Comparison of ENCODE assay signal across 19 cellular contexts in the genomic region with DNA sequence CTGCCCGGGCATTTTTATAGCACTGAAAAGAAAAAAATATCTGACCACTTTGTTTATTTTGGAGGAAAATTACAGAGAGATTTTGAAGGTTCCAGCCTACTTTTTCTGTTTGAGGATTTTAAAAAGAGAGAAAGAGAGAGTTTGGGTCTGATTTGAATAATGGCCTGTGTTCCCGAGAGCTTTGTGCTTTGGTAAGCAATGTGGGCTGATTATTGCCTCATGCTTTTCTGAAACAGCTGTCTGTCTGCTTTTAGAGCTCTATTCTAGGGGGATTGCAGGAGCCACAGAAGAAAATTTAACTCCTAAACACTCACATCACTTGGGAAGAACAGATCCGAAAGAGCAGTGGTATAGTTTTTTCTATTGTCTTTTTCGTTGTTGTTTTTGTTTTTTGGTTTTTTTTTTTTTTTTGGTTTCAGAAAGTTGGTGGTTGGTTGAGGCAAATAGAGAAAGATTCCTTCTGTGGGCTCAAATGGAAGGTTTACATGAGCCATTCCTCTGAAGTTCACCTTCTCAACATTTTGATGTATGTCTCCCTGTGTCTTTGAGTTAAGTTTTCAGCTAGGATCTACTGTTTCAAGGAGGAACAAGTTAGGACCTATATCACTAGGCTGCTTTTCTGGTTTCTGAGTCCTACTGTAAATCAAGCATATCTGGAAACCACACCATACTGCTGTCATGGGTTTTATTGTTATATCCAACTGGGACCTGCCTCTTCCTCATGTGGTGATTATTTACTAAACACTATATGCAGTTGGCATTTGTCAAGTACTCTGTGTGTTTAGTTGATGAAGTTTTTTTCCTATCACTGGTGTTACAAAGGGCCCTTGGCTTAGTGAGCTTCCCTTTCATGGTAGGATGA.
DNase-seq lines count a peak whose midpoint lies in the region; ATAC-seq, FAIRE-seq and TF ChIP-seq lines count a peak whose summit lies in the region.
"Had no signal": no experiment of that assay in that cellular context is flagged by ENCODE, and none has a peak within 500 bp of the region (broad histone marks: within the 10 kb centered on the region; RNA-seq: fewer than 3 reads in every experiment).

No MANE protein-coding gene starts in this region.

- no peaks in the 10 kb centered on the region for H3K9me3 ChIP-seq in GM12878 (replicated peaks; ENCODE audit: control insufficient read depth, insufficient read depth, low read length)
- H3K9me3 ChIP-seq: pancreas, SJSA1, stomach had no signal

- DNase-seq in GM12878 (ENCODE audit: low read depth, low spot score) (no peak), mesothelial cell of epicardium (ENCODE audit: low spot score in 2 of 2, unreplicated experiment in 2 of 2) (no peak), DMS79 (lab: John Stamatoyannopoulos, UW) (no peak), NCI-H1105 (lab: John Stamatoyannopoulos, UW) (no peak), NOMO-1 treated with dmso at 0.1 percent for 144 hours (lab: John Stamatoyannopoulos, UW; ENCODE audit: unreplicated experiment) (no peak)
- no peak for DNase-seq in activated T-helper 1 cell treated with anti-CD3 and anti-CD28 coated beads, Interleukin-12 subunit alpha, Interleukin-12 subunit beta, Interleukin-2, Interleukin-4 antibody, amounts not matched to agents 30 ng/mL and 10 ng/mL and 1 ng/mL, durations not matched to agents 14 hours and 24 hours and 36 hours (ENCODE audit: low spot score)
- DNase-seq: activated CD4-positive, alpha-beta T cell treated with anti-CD3 and anti-CD28 coated beads for 4 hours; AML-193; head of caudate nucleus; KBM-7; kidney; NCI-H146; pancreas; stomach had no signal

- RAD21 ChIA-PET in GM12878 (lab: Charles Lee; ENCODE audit: unreplicated experiment): no interaction called here

- H3K4me3 Mint-ChIP-seq in mesothelial cell of epicardium: no peak overlapping the region
- H3K4me3 Mint-ChIP-seq in activated T-helper 1 cell treated with anti-CD3 and anti-CD28 coated beads, Interleukin-12 subunit alpha, Interleukin-12 subunit beta, Interleukin-2, Interleukin-4 antibody, amounts not matched to agents 30 ng/mL and 10 ng/mL and 1 ng/mL, durations not matched to agents 14 hours and 24 hours and 36 hours: no peak overlapping the region
- H3K4me3 Mint-ChIP-seq: activated naive CD8-positive, alpha-beta T cell had no signal

- CTCF ChIA-PET in GM12878 (lab: Yijun Ruan, JAX): interaction anchor here (0.7 kb wide), 1 partner anchor 281 kb away, joined by 3 read pairs; no protein-coding TSS in a partner anchor

- POLR2A ChIA-PET in GM12878 (lab: Charles Lee): interaction anchor here (0.7 kb wide), 1 partner anchor 10 kb away, joined by 5 read pairs; no protein-coding TSS in a partner anchor

- FAIRE-seq in GM12878 (lab: Jason Lieb, UNC): no peak
- FAIRE-seq: kidney, pancreas had no signal

- H3K27ac Mint-ChIP-seq in mesothelial cell of epicardium: peak overlapping the region; percentile 84
- H3K27ac Mint-ChIP-seq in activated T-helper 1 cell treated with anti-CD3 and anti-CD28 coated beads, Interleukin-12 subunit alpha, Interleukin-12 subunit beta, Interleukin-2, Interleukin-4 antibody, amounts not matched to agents 30 ng/mL and 10 ng/mL and 1 ng/mL, durations not matched to agents 14 hours and 24 hours and 36 hours: no peak overlapping the region
- H3K27ac Mint-ChIP-seq: activated naive CD8-positive, alpha-beta T cell had no signal

- H3K9me3 Mint-ChIP-seq in mesothelial cell of epicardium: no peaks in the 10 kb centered on the region
- no peaks in the 10 kb centered on the region for H3K9me3 Mint-ChIP-seq in activated T-helper 1 cell treated with anti-CD3 and anti-CD28 coated beads, Interleukin-12 subunit alpha, Interleukin-12 subunit beta, Interleukin-2, Interleukin-4 antibody, amounts not matched to agents 30 ng/mL and 10 ng/mL and 1 ng/mL, durations not matched to agents 14 hours and 24 hours and 36 hours

- TF ChIP-seq EP300 in GM12878 (IDR thresholded peaks at IDR 0.05; ENCODE audit: borderline replicate concordance in 1 of 2, control insufficient read depth in 1 of 2, low read depth in 2 of 2, low read length in 2 of 2): no peak

- no peak for TF ChIP-seq CTCF in KMS-11 (conservative IDR thresholded peaks at IDR 0.05; ENCODE audit: low read depth, low read length)
- no peak for TF ChIP-seq CTCF in GM12878 (IDR thresholded peaks at IDR 0.05 in 2 of 3, conservative IDR thresholded peaks at IDR 0.05 in 1 of 3; ENCODE audit: control insufficient read depth in 2 of 3, extremely low read depth in 1 of 3, insufficient read depth in 1 of 3, low read depth in 3 of 3, low read length in 3 of 3)
- no peak for TF ChIP-seq CTCF in mesothelial cell of epicardium (IDR thresholded peaks at IDR 0.05; ENCODE audit: unreplicated experiment)

- no peak overlapping the region for H3K4me3 ChIP-seq in KMS-11 (IDR thresholded peaks at IDR 0.05; ENCODE audit: insufficient read depth, low read depth, low read length)
- no peak overlapping the region for H3K4me3 ChIP-seq in GM12878
- H3K4me3 ChIP-seq: pancreas, SJSA1, stomach had no signal

- H3K4me1 ChIP-seq in KMS-11 (ENCODE audit: low read depth, poor library complexity, severe bottlenecking) (peaks cover 51% of the 10 kb centered on the region), GM12878 (ENCODE audit: control insufficient read depth, insufficient read depth, low read length) (0 out of 2 replicates have a peak, but pooled peaks cover 8% of the 10 kb centered on the region)
- H3K4me1 ChIP-seq: pancreas, SJSA1 had no signal

- no peaks in the 10 kb centered on the region for H3K36me3 Mint-ChIP-seq in mesothelial cell of epicardium
- H3K36me3 Mint-ChIP-seq in activated T-helper 1 cell treated with anti-CD3 and anti-CD28 coated beads, Interleukin-12 subunit alpha, Interleukin-12 subunit beta, Interleukin-2, Interleukin-4 antibody, amounts not matched to agents 30 ng/mL and 10 ng/mL and 1 ng/mL, durations not matched to agents 14 hours and 24 hours and 36 hours (ENCODE audit: low read depth): no peaks in the 10 kb centered on the region
- H3K36me3 Mint-ChIP-seq: activated naive CD8-positive, alpha-beta T cell had no signal

- no peaks in the 10 kb centered on the region for H3K27me3 Mint-ChIP-seq in mesothelial cell of epicardium (ENCODE audit: low read depth)
- H3K27me3 Mint-ChIP-seq in activated T-helper 1 cell treated with anti-CD3 and anti-CD28 coated beads, Interleukin-12 subunit alpha, Interleukin-12 subunit beta, Interleukin-2, Interleukin-4 antibody, amounts not matched to agents 30 ng/mL and 10 ng/mL and 1 ng/mL, durations not matched to agents 14 hours and 24 hours and 36 hours (ENCODE audit: insufficient read depth): no peaks in the 10 kb centered on the region

- SMC1A ChIA-PET in GM12878 (lab: Charles Lee; ENCODE audit: uncharacterized antibody, unreplicated experiment): interaction anchor here (0.6 to 1.2 kb wide), 4 partner anchors 12 to 93 kb away, joined by 3 read pairs; no protein-coding TSS in a partner anchor

- in situ Hi-C loops in GM12878 (cut with MboI): no loop called here

- H3K4me2 ChIP-seq in KMS-11 (peak overlapping the region; percentile 54), GM12878 (ENCODE audit: control insufficient read depth, insufficient read depth) (no peak overlapping the region)

- no TSS peak for BruUV-seq in GM12878 (replicated peaks; lab: Mats Ljungman, UMichigan)

- H3K36me3 ChIP-seq in KMS-11 (ENCODE audit: insufficient read depth) (no peaks in the 10 kb centered on the region), GM12878 (ENCODE audit: control insufficient read depth in 2 of 2, insufficient read depth in 2 of 2, low read length in 1 of 2) (no peaks in the 10 kb centered on the region)
- H3K36me3 ChIP-seq: pancreas, SJSA1, stomach had no signal

- intact Hi-C loops in GM12878 (cut with micrococcal nuclease; ENCODE audit: unreplicated experiment): no loop called here
- intact Hi-C loops in activated T-helper 1 cell treated with anti-CD3 and anti-CD28 coated beads, Interleukin-12 subunit alpha, Interleukin-12 subunit beta, Interleukin-2, Interleukin-4 antibody, amounts not matched to agents 30 ng/mL and 10 ng/mL and 1 ng/mL, durations not matched to agents 14 hours and 24 hours and 36 hours (cut with micrococcal nuclease): no loop called here

- TF ChIP-seq POLR2A in GM12878 (IDR thresholded peaks at IDR 0.05; ENCODE audit: low read depth, low read length): no peak

- H4K20me1 ChIP-seq in KMS-11 (ENCODE audit: insufficient read depth) (no peaks in the 10 kb centered on the region), GM12878 (ENCODE audit: control insufficient read depth, insufficient read depth) (no peaks in the 10 kb centered on the region)

- H3K27me3 ChIP-seq in KMS-11 (ENCODE audit: insufficient read depth, low read depth): no peaks in the 10 kb centered on the region
- no peaks in the 10 kb centered on the region for H3K27me3 ChIP-seq in GM12878 (replicated peaks in 1 of 2; ENCODE audit: control insufficient read depth in 2 of 2, insufficient read depth in 2 of 2, low read length in 1 of 2)
- H3K27me3 ChIP-seq: pancreas, SJSA1, stomach had no signal

- TF ChIP-seq RAD21 in GM12878 (IDR thresholded peaks at IDR 0.05; ENCODE audit: insufficient read depth, low read depth, low read length): no peak

- H3K9ac ChIP-seq in KMS-11 (peak overlapping the region; percentile 2; the same call in 1 of the 2 replicates), GM12878 (ENCODE audit: control insufficient read depth, insufficient read depth, low read length) (no peak overlapping the region)

- 65% methylated on average over 4 of the region's 4 CpGs for WGBS in GM12878 (ENCODE audit: insufficient coverage, insufficient replicate concordance, low lambda C conversion rate, missing lambda C conversion rate)

- H2AFZ ChIP-seq in KMS-11 (ENCODE audit: low read depth) (peak overlapping the region; percentile 12; the same call in 1 of the 2 replicates), GM12878 (ENCODE audit: control insufficient read depth, low read depth, low read length) (peak overlapping the region; percentile 26)

- peak overlapping the region; percentile 53 for H3K27ac ChIP-seq in KMS-11
- peak overlapping the region; percentile 20; the same call in 1 of the 2 replicates for H3K27ac ChIP-seq in GM12878 (ENCODE audit: control insufficient read depth, insufficient read depth)
- H3K27ac ChIP-seq: pancreas, SJSA1, stomach had no signal

- H3K4me1 Mint-ChIP-seq in mesothelial cell of epicardium: peaks cover 48% of the 10 kb centered on the region
- no peaks in the 10 kb centered on the region for H3K4me1 Mint-ChIP-seq in activated T-helper 1 cell treated with anti-CD3 and anti-CD28 coated beads, Interleukin-12 subunit alpha, Interleukin-12 subunit beta, Interleukin-2, Interleukin-4 antibody, amounts not matched to agents 30 ng/mL and 10 ng/mL and 1 ng/mL, durations not matched to agents 14 hours and 24 hours and 36 hours (ENCODE audit: low read depth)

- ATAC-seq in GM19328 (IDR thresholded peaks at IDR 0.05; ENCODE audit: unreplicated experiment) (peak; percentile 54), GM12878 (no peak; the same call in 1 of the 3 replicates)
- ATAC-seq: HCT116, pancreas had no signal

- H3K79me2 ChIP-seq in KMS-11 (ENCODE audit: insufficient read depth, low read depth) (no peaks in the 10 kb centered on the region), GM12878 (ENCODE audit: control insufficient read depth, insufficient read depth, low read length) (no peaks in the 10 kb centered on the region)

TF ChIP-seq in GM12878, 131 proteins besides CTCF, POLR2A, EP300 and RAD21 (continues in another document):
- TF ChIP-seq NFIC (IDR thresholded peaks at IDR 0.05; ENCODE audit: low read depth, low read length) (peak; percentile 63; the same call in 1 of the 2 replicates), GATAD2B (conservative IDR thresholded peaks at IDR 0.05; ENCODE audit: low read depth) (no peak)
